14 cellular contexts compared by ENCODE assay signal in the genomic region with DNA sequence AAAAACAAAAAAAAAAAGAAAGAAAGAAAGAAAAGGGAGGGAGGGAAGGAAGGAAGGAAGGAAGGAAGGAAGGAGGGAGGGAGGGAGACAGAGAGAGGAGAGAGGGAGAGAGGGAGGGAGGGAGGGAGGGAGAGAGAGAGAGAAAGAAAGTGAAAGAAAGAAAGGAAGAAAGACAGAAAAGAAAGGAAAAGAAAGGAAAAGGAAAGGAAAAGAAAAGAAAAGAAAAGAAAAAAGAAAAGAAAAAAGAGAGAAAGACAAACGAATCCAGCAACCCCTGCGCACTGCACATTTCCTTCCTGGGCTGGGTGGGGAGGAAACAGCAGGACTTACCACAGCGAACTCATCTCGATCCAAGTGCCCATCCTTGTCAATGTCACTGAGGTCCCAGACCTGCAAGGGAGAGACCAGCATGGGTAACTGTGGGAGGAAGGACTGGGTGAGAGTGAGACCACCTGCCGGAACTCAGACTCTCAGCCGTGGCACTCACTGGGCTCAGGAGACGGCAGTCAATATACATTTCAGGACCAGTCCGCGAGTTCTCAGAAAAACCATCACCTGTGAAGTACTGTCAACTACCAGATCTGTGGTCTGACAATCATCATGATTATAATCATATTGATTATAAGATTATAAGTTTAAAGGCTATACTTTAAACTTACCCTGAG. TPM values are rescaled to one million over a fixed set of nuclear protein-coding genes. Genes with fewer than 3 reads are reported as not detected.
DNase-seq lines count a peak whose midpoint lies in the region; ATAC-seq and TF ChIP-seq lines count a peak whose summit lies in the region.
"Had no signal": no experiment of that assay in that cellular context is flagged by ENCODE, and none has a peak within 500 bp of the region (broad histone marks: within the 10 kb centered on the region; RNA-seq: fewer than 3 reads in every experiment).

No MANE protein-coding gene starts in this region.

- H3K36me3 Mint-ChIP-seq in T-cell (peaks cover 35% of the 10 kb centered on the region), memory B cell (peaks cover 36% of the 10 kb centered on the region)

- TF ChIP-seq EP300 in suprapubic skin (IDR thresholded peaks at IDR 0.05), result no peak

- no peaks in the 10 kb centered on the region for H3K9me2 ChIP-seq in PC-3 (replicated peaks; ENCODE audit: low read length)

- H3K9me3 Mint-ChIP-seq in T-cell (no peaks in the 10 kb centered on the region), memory B cell (no peaks in the 10 kb centered on the region)

- no peak overlapping the region for H3K9ac ChIP-seq in PC-3 (ENCODE audit: low read length)
- H3K9ac ChIP-seq: GM23248 had no signal

- no TSS peak for BruUV-seq in PC-3 (replicated peaks; lab: Mats Ljungman, UMichigan)

- H3K27me3 Mint-ChIP-seq in T-cell (no peaks in the 10 kb centered on the region), memory B cell (no peaks in the 10 kb centered on the region)

- POLR2A ChIA-PET in T-cell (lab: Charles Lee), result no interaction called here
- POLR2A ChIA-PET in PC-3 (lab: Charles Lee; ENCODE audit: unreplicated experiment), result no interaction called here

- H3K4me3 ChIP-seq in left ventricle myocardium inferior (no peak overlapping the region), suprapubic skin (no peak overlapping the region), PC-3 (ENCODE audit: low read length) (no peak overlapping the region)
- H3K4me3 ChIP-seq: GM23248 had no signal

- CTCF ChIA-PET in T-cell (lab: Charles Lee) (interaction anchor here in 1 of 2 donors (0.5 kb wide), 1 partner anchor 420 kb away, joined by 4 read pairs; no protein-coding TSS in a partner anchor), PC-3 (lab: Charles Lee) (no interaction called here)

- TF ChIP-seq CTCF in left ventricle myocardium inferior (IDR thresholded peaks at IDR 0.05; ENCODE audit: borderline replicate concordance), result no peak
- no peak for TF ChIP-seq CTCF in suprapubic skin (IDR thresholded peaks at IDR 0.05)
- no peak for TF ChIP-seq CTCF in PC-3 (conservative IDR thresholded peaks at IDR 0.05; ENCODE audit: low read depth, low read length)

- H3K36me3 ChIP-seq in left ventricle myocardium inferior, result peaks cover 91% of the 10 kb centered on the region
- peaks cover 77% of the 10 kb centered on the region for H3K36me3 ChIP-seq in suprapubic skin
- H3K36me3 ChIP-seq in PC-3 (ENCODE audit: low read depth, low read length), result peaks cover 27% of the 10 kb centered on the region

- H3K4me2 ChIP-seq in PC-3 (ENCODE audit: low read length), result no peak overlapping the region

- no peaks in the 10 kb centered on the region for H3K9me3 ChIP-seq in left ventricle myocardium inferior (replicated peaks)
- H3K9me3 ChIP-seq in suprapubic skin, result no peaks in the 10 kb centered on the region
- H3K9me3 ChIP-seq in PC-3 (ENCODE audit: low read length), result no peaks in the 10 kb centered on the region

- intact Hi-C loops in left ventricle myocardium inferior (cut with micrococcal nuclease) (no loop called here), left ventricle myocardium superior (cut with micrococcal nuclease) (no loop called here), PC-3 (cut with micrococcal nuclease) (no loop called here)

- no peak overlapping the region for H2AFZ ChIP-seq in PC-3 (ENCODE audit: low read length)
- H2AFZ ChIP-seq: GM23248 had no signal

- H4K20me1 ChIP-seq in PC-3 (ENCODE audit: low read length), result no peaks in the 10 kb centered on the region

- DNase-seq in left ventricle myocardium inferior (no peak), left ventricle myocardium superior (no peak), T-cell (no peak), memory B cell (ENCODE audit: low spot score in 2 of 2) (no peak), suprapubic skin (ENCODE audit: low spot score in 2 of 2) (no peak), PC-3 (no peak)
- DNase-seq: activated CD4-positive, alpha-beta T cell treated with anti-CD3 and anti-CD28 coated beads for 1 hour; GF-D8; GM23248; islet precursor cell; NCI-H2081 treated with DMSO at 0.1 percent for 48 hours; NCI-H774; trophoblast cell had no signal

- ATAC-seq in left ventricle myocardium superior, result no peak
- ATAC-seq in T-cell (replicated peaks in 1 of 4), result peak; percentile 16 to 60 (median 40)
- ATAC-seq in memory B cell (ENCODE audit: low read depth), result no peak
- ATAC-seq in HG02610 (IDR thresholded peaks at IDR 0.05; ENCODE audit: unreplicated experiment), result no peak
- no peak for ATAC-seq in PC-3

- H3K4me3 Mint-ChIP-seq in T-cell (peak overlapping the region in 1 of 3 donors; percentile 23), memory B cell (no peak overlapping the region)

- H3K4me1 ChIP-seq in left ventricle myocardium inferior, result peaks cover 12% of the 10 kb centered on the region
- H3K4me1 ChIP-seq in suprapubic skin, result peaks cover 14% of the 10 kb centered on the region
- no peaks in the 10 kb centered on the region for H3K4me1 ChIP-seq in PC-3 (ENCODE audit: insufficient read depth, low read length)

- 71% methylated on average over 9 of the region's 9 CpGs for WGBS in suprapubic skin

- H3K27me3 ChIP-seq in left ventricle myocardium inferior (ENCODE audit: low read depth), result no peaks in the 10 kb centered on the region
- no peaks in the 10 kb centered on the region for H3K27me3 ChIP-seq in suprapubic skin
- no peaks in the 10 kb centered on the region for H3K27me3 ChIP-seq in PC-3 (ENCODE audit: low read length)

- H3K27ac Mint-ChIP-seq in T-cell (peak overlapping the region; percentile 71 to 75), memory B cell (peak overlapping the region; percentile 87)

- H3K4me1 Mint-ChIP-seq in T-cell (peaks cover 7 to 24% (median 11%) of the 10 kb centered on the region in 3 donors), memory B cell (peaks cover 6% of the 10 kb centered on the region)

- H3F3A ChIP-seq in PC-3 (ENCODE audit: low read length, unreplicated experiment), result no peaks in the 10 kb centered on the region

- no peak for TF ChIP-seq POLR2A in suprapubic skin (IDR thresholded peaks at IDR 0.05)

- peak overlapping the region; percentile 50 for H3K27ac ChIP-seq in left ventricle myocardium inferior (replicated peaks)
- H3K27ac ChIP-seq in suprapubic skin, result peak overlapping the region; percentile 20
- H3K27ac ChIP-seq in PC-3 (ENCODE audit: low read length), result no peak overlapping the region
- H3K27ac ChIP-seq: GM23248 had no signal

- H3K79me2 ChIP-seq in PC-3 (ENCODE audit: low read length), result no peaks in the 10 kb centered on the region

RNA-seq across cellular contexts. Expression of gene EPS15L1, which starts 43.3 kb away (rescaled TPM):
- 68.1 TPM for total RNA-seq in left ventricle myocardium inferior
- total RNA-seq in left ventricle myocardium superior, result 81.2 TPM
- total RNA-seq in T-cell, result 10 to 100 TPM; 42.0 to 60.2 (median 57.7) TPM
- 10 to 100 TPM; 27.3 to 59.2 (median 33.4) TPM for total RNA-seq in suprapubic skin
- total RNA-seq in PC-3 (2014; rRNA removed), result 18.1 and 23.8 TPM in 2 replicates

Comparison
In these comparisons a context has a peak if more than half of its experiments do, and no peak if none do; other contexts are left out.
1. ATAC-seq: peak in T-cell (4 of 4); none in left ventricle myocardium superior (single experiment), memory B cell (single experiment), HG02610 (single experiment) and PC-3 (single experiment).